2 cellular contexts compared by ENCODE assay signal in genomic region chr14:22715186-22715812, GRCh38.
A peak's percentile ranks its signal among the peaks of the same experiment; 100 is the strongest.
TF ChIP-seq lines count a peak whose summit lies in the region.

No MANE protein-coding gene starts in this region.

TF ChIP-seq in HEK293, 187 proteins besides CTCF, POLR2A, EP300 and RAD21 (continues in another document):
- TF ChIP-seq ZNF791 (tag by site-specific recombination; IDR thresholded peaks at IDR 0.05), result no peak
- TF ChIP-seq ZNF501 (tag by site-specific recombination; IDR thresholded peaks at IDR 0.05), result no peak
- no peak for TF ChIP-seq ZNF629 (tag by site-specific recombination; IDR thresholded peaks at IDR 0.05)
- no peak for TF ChIP-seq SP7 (tag by site-specific recombination; IDR thresholded peaks at IDR 0.05)
- TF ChIP-seq ZNF555 (tag by site-specific recombination; conservative IDR thresholded peaks at IDR 0.05), result no peak
- no peak for TF ChIP-seq KLF16 (tag by site-specific recombination; IDR thresholded peaks at IDR 0.05)
- no peak for TF ChIP-seq GLI4 (tag by site-specific recombination; IDR thresholded peaks at IDR 0.05)
- peak; percentile 93 for TF ChIP-seq GLIS1 (tag by site-specific recombination; IDR thresholded peaks at IDR 0.05)
- TF ChIP-seq OVOL3 (tag by site-specific recombination; IDR thresholded peaks at IDR 0.05), result no peak
- TF ChIP-seq, protein P1, sequence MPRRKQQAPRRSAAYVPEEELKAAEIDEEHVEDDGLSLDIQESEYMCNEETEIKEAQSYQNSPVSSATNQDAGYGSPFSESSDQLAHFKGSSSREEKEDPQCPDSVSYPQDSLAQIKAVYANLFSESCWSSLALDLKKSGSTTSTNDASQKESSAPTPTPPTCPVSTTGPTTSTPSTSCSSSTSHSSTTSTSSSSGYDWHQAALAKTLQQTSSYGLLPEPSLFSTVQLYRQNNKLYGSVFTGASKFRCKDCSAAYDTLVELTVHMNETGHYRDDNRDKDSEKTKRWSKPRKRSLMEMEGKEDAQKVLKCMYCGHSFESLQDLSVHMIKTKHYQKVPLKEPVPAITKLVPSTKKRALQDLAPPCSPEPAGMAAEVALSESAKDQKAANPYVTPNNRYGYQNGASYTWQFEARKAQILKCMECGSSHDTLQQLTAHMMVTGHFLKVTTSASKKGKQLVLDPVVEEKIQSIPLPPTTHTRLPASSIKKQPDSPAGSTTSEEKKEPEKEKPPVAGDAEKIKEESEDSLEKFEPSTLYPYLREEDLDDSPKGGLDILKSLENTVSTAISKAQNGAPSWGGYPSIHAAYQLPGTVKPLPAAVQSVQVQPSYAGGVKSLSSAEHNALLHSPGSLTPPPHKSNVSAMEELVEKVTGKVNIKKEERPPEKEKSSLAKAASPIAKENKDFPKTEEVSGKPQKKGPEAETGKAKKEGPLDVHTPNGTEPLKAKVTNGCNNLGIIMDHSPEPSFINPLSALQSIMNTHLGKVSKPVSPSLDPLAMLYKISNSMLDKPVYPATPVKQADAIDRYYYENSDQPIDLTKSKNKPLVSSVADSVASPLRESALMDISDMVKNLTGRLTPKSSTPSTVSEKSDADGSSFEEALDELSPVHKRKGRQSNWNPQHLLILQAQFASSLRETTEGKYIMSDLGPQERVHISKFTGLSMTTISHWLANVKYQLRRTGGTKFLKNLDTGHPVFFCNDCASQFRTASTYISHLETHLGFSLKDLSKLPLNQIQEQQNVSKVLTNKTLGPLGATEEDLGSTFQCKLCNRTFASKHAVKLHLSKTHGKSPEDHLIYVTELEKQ (tag by site-specific recombination; IDR thresholded peaks at IDR 0.05; ENCODE audit: borderline replicate concordance), result no peak
- no peak for TF ChIP-seq ZNF169 (tag by site-specific recombination; IDR thresholded peaks at IDR 0.05)
- TF ChIP-seq ZNF148 (tag by site-specific recombination; IDR thresholded peaks at IDR 0.05; ENCODE audit: borderline replicate concordance), result no peak
- peak; percentile 61 for TF ChIP-seq ZIC2 (tag by site-specific recombination; IDR thresholded peaks at IDR 0.05)
- no peak for TF ChIP-seq ZNF701 (tag by site-specific recombination; IDR thresholded peaks at IDR 0.05)
- no peak for TF ChIP-seq ZNF596 (tag by site-specific recombination; IDR thresholded peaks at IDR 0.05)
- no peak for TF ChIP-seq ZNF24 (tag by site-specific recombination; IDR thresholded peaks at IDR 0.05)
- TF ChIP-seq WT1 (tag by site-specific recombination; IDR thresholded peaks at IDR 0.05), result peak; percentile 71
- TF ChIP-seq ZNF155 (tag by site-specific recombination; IDR thresholded peaks at IDR 0.05), result no peak
- TF ChIP-seq ZNF366 (tag by site-specific recombination; conservative IDR thresholded peaks at IDR 0.05), result no peak
- TF ChIP-seq, protein P2, sequence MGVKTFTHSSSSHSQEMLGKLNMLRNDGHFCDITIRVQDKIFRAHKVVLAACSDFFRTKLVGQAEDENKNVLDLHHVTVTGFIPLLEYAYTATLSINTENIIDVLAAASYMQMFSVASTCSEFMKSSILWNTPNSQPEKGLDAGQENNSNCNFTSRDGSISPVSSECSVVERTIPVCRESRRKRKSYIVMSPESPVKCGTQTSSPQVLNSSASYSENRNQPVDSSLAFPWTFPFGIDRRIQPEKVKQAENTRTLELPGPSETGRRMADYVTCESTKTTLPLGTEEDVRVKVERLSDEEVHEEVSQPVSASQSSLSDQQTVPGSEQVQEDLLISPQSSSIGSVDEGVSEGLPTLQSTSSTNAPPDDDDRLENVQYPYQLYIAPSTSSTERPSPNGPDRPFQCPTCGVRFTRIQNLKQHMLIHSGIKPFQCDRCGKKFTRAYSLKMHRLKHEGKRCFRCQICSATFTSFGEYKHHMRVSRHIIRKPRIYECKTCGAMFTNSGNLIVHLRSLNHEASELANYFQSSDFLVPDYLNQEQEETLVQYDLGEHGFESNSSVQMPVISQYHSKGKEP (tag by site-specific recombination; IDR thresholded peaks at IDR 0.05), result no peak
- no peak for TF ChIP-seq ZNF843 (tag by site-specific recombination; IDR thresholded peaks at IDR 0.05)
- no peak for TF ChIP-seq KLF10 (tag by site-specific recombination; IDR thresholded peaks at IDR 0.05)
- TF ChIP-seq, protein P3, sequence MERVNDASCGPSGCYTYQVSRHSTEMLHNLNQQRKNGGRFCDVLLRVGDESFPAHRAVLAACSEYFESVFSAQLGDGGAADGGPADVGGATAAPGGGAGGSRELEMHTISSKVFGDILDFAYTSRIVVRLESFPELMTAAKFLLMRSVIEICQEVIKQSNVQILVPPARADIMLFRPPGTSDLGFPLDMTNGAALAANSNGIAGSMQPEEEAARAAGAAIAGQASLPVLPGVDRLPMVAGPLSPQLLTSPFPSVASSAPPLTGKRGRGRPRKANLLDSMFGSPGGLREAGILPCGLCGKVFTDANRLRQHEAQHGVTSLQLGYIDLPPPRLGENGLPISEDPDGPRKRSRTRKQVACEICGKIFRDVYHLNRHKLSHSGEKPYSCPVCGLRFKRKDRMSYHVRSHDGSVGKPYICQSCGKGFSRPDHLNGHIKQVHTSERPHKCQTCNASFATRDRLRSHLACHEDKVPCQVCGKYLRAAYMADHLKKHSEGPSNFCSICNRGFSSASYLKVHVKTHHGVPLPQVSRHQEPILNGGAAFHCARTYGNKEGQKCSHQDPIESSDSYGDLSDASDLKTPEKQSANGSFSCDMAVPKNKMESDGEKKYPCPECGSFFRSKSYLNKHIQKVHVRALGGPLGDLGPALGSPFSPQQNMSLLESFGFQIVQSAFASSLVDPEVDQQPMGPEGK (tag by site-specific recombination; IDR thresholded peaks at IDR 0.05), result 0 out of 2 replicates have a peak, but pooled peaks have one; percentile 28
- no peak for TF ChIP-seq ZNF2 (tag by site-specific recombination; IDR thresholded peaks at IDR 0.05)
- TF ChIP-seq ZNF302 (tag by site-specific recombination; IDR thresholded peaks at IDR 0.05; ENCODE audit: low read depth), result no peak

TF ChIP-seq in K562, 482 proteins besides CTCF, POLR2A, EP300 and RAD21 (continues in another document):
- TF ChIP-seq, protein P4, sequence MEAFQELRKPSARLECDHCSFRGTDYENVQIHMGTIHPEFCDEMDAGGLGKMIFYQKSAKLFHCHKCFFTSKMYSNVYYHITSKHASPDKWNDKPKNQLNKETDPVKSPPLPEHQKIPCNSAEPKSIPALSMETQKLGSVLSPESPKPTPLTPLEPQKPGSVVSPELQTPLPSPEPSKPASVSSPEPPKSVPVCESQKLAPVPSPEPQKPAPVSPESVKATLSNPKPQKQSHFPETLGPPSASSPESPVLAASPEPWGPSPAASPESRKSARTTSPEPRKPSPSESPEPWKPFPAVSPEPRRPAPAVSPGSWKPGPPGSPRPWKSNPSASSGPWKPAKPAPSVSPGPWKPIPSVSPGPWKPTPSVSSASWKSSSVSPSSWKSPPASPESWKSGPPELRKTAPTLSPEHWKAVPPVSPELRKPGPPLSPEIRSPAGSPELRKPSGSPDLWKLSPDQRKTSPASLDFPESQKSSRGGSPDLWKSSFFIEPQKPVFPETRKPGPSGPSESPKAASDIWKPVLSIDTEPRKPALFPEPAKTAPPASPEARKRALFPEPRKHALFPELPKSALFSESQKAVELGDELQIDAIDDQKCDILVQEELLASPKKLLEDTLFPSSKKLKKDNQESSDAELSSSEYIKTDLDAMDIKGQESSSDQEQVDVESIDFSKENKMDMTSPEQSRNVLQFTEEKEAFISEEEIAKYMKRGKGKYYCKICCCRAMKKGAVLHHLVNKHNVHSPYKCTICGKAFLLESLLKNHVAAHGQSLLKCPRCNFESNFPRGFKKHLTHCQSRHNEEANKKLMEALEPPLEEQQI (IDR thresholded peaks at IDR 0.05), result no peak
- TF ChIP-seq TEAD4 (IDR thresholded peaks at IDR 0.05; ENCODE audit: low read length) (peak; percentile 87), TEAD4 (CRISPR knock-in tag; IDR thresholded peaks at IDR 0.05; ENCODE audit: borderline replicate concordance) (no peak), ZNF121 (CRISPR knock-in tag; conservative IDR thresholded peaks at IDR 0.05) (no peak), DACH1 (IDR thresholded peaks at IDR 0.05; ENCODE audit: partially characterized antibody) (peak; percentile 43), MBD2 (IDR thresholded peaks at IDR 0.05; ENCODE audit: borderline replicate concordance, low read depth) (peak; percentile 29; the same call in 1 of the 2 replicates), DPF2 (IDR thresholded peaks at IDR 0.05) (peak; percentile 60; the same call in 1 of the 2 replicates), TRIM24 (IDR thresholded peaks at IDR 0.05) (peak; percentile 79 to 84; a peak in 3 of 4 replicates), MNT (conservative IDR thresholded peaks at IDR 0.05) (peak; percentile 48 to 61; a peak in 2 of 4 replicates), NR2C1 (IDR thresholded peaks at IDR 0.05) (peak; percentile 31; the same call in 1 of the 2 replicates), NR2C1 (tag; IDR thresholded peaks at IDR 0.05) (no peak), NCOR1 (IDR thresholded peaks at IDR 0.05) (peak; percentile 68), CREM (IDR thresholded peaks at IDR 0.05; ENCODE audit: low read depth) (peak; percentile 74), KDM4B (IDR thresholded peaks at IDR 0.05; ENCODE audit: borderline replicate concordance in 2 of 2, low read depth in 1 of 2) (0 out of 4 replicates have a peak, but pooled peaks of 1 of the 2 experiments have one; percentile 29), CBFA2T3 (IDR thresholded peaks at IDR 0.05) (peak; percentile 90), SRF (CRISPR knock-in tag; IDR thresholded peaks at IDR 0.05) (no peak), ELK1 (CRISPR knock-in tag; IDR thresholded peaks at IDR 0.05) (no peak), KLF16 (IDR thresholded peaks at IDR 0.05) (peak; percentile 81), XRCC4 (IDR thresholded peaks at IDR 0.05; ENCODE audit: extremely low read depth, insufficient read depth, insufficient read length) (no peak), POLR2AphosphoS5 (IDR thresholded peaks at IDR 0.05; ENCODE audit: control insufficient read depth, insufficient read depth, low read depth, low read length) (peak; percentile 86), FOXM1 (IDR thresholded peaks at IDR 0.05; ENCODE audit: low read depth) (peak; percentile 43; the same call in 1 of the 2 replicates), FOXM1 (CRISPR knock-in tag; IDR thresholded peaks at IDR 0.05; ENCODE audit: low read depth) (no peak), ARNT (IDR thresholded peaks at IDR 0.05) (peak in 1 of 2 experiments; percentile 55; a peak in 1 of 4 replicates)
- TF ChIP-seq, protein P5, sequence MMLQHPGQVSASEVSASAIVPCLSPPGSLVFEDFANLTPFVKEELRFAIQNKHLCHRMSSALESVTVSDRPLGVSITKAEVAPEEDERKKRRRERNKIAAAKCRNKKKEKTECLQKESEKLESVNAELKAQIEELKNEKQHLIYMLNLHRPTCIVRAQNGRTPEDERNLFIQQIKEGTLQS (IDR thresholded peaks at IDR 0.05), result peak; percentile 33
- TF ChIP-seq, protein P5 (CRISPR knock-in tag; conservative IDR thresholded peaks at IDR 0.05), result no peak
- TF ChIP-seq, protein P3 (CRISPR knock-in tag; IDR thresholded peaks at IDR 0.05; ENCODE audit: borderline replicate concordance), result no peak
- TF ChIP-seq, protein P6, sequence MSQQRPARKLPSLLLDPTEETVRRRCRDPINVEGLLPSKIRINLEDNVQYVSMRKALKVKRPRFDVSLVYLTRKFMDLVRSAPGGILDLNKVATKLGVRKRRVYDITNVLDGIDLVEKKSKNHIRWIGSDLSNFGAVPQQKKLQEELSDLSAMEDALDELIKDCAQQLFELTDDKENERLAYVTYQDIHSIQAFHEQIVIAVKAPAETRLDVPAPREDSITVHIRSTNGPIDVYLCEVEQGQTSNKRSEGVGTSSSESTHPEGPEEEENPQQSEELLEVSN (IDR thresholded peaks at IDR 0.05; ENCODE audit: borderline replicate concordance in 1 of 2, extremely low read depth in 1 of 2, insufficient read depth in 1 of 2, insufficient read length in 1 of 2, low read depth in 1 of 2, low read length in 1 of 2, poor library complexity in 1 of 2, severe bottlenecking in 1 of 2), result peak; percentile 22 to 47
- TF ChIP-seq, protein P7, sequence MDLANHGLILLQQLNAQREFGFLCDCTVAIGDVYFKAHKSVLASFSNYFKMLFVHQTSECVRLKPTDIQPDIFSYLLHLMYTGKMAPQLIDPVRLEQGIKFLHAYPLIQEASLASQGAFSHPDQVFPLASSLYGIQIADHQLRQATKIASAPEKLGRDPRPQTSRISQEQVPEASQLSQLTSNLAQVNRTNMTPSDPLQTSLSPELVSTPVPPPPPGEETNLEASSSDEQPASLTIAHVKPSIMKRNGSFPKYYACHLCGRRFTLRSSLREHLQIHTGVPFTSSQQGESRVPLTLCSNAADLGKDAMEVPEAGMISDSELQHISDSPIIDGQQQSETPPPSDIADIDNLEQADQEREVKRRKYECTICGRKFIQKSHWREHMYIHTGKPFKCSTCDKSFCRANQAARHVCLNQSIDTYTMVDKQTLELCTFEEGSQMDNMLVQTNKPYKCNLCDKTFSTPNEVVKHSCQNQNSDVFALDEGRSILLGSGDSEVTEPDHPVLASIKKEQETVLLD (IDR thresholded peaks at IDR 0.05), result 0 out of 2 replicates have a peak, but pooled peaks have one; percentile 50
